In genomic region chr18:77081387-77081773, GRCh38 we compare ENCODE assay signal across 15 cellular contexts. TPM values are rescaled to one million over a fixed set of nuclear protein-coding genes. Genes with fewer than 3 reads are reported as not detected.
A peak's percentile ranks its signal among the peaks of the same experiment; 100 is the strongest.
DNase-seq lines count a peak whose midpoint lies in the region; ATAC-seq and TF ChIP-seq lines count a peak whose summit lies in the region.
"Had no signal": no experiment of that assay in that cellular context is flagged by ENCODE, and none has a peak within 500 bp of the region (broad histone marks: within the 10 kb centered on the region; RNA-seq: fewer than 3 reads in every experiment).

No MANE protein-coding gene starts in this region.

- H3K4me3 Mint-ChIP-seq in CD4-positive, alpha-beta T cell: no peak overlapping the region
- H3K4me3 Mint-ChIP-seq in activated B cell treated with CpG ODN at 0.5 μM for 24 hours: peak overlapping the region; percentile 55
- H3K4me3 Mint-ChIP-seq: WTC11 had no signal

- H3K27ac Mint-ChIP-seq in CD4-positive, alpha-beta T cell: peak overlapping the region; percentile 83
- H3K27ac Mint-ChIP-seq in activated B cell treated with CpG ODN at 0.5 μM for 24 hours: peak overlapping the region; percentile 89

- peaks cover 7% of the 10 kb centered on the region; the same call in 1 of the 2 replicates for H3F3A ChIP-seq in PC-9 (ENCODE audit: insufficient read depth, low read depth)

- H3K4me1 ChIP-seq in lower lobe of right lung: peaks cover 85% of the 10 kb centered on the region
- peaks cover 12% of the 10 kb centered on the region for H3K4me1 ChIP-seq in PC-9 (replicated peaks; ENCODE audit: insufficient read depth)

- H3K27me3 ChIP-seq in CD4-positive, alpha-beta T cell (ENCODE audit: control insufficient read depth, insufficient read depth, low read length): no peaks in the 10 kb centered on the region
- H3K27me3 ChIP-seq in lower lobe of right lung (ENCODE audit: low read depth) (no peaks in the 10 kb centered on the region), PC-9 (ENCODE audit: insufficient read depth, low read depth) (no peaks in the 10 kb centered on the region)

- peaks cover 83% of the 10 kb centered on the region for H3K79me2 ChIP-seq in PC-9 (ENCODE audit: low read depth)

- POLR2A ChIA-PET in CD4-positive, alpha-beta T cell (lab: Charles Lee): no interaction called here
- POLR2A ChIA-PET in activated B cell treated with CpG ODN at 0.5 μM for 24 hours (lab: Charles Lee): interaction anchor here (1.6 to 2.3 kb wide), 4 partner anchors 14 to 27 kb away, joined by 6 to 13 read pairs (median 10); no protein-coding TSS in a partner anchor
- POLR2A ChIA-PET in PC-9 (lab: Charles Lee; ENCODE audit: unreplicated experiment): no interaction called here

- intact Hi-C loops in CD4-positive, alpha-beta T cell (cut with DNase I, micrococcal nuclease): no loop called here
- intact Hi-C loops in activated B cell treated with CpG ODN at 0.5 μM for 24 hours (cut with micrococcal nuclease) (no loop called here), lower lobe of right lung (cut with DNase I) (no loop called here), PC-9 (cut with micrococcal nuclease; ENCODE audit: unreplicated experiment) (no loop called here)

- no peaks in the 10 kb centered on the region for H3K9me2 ChIP-seq in PC-9 (ENCODE audit: insufficient read depth)

- H3K4me1 Mint-ChIP-seq in CD4-positive, alpha-beta T cell (ENCODE audit: low read depth): peaks cover 83% of the 10 kb centered on the region
- H3K4me1 Mint-ChIP-seq in activated B cell treated with CpG ODN at 0.5 μM for 24 hours: peaks cover 55% of the 10 kb centered on the region

- no peaks in the 10 kb centered on the region for H3K9me3 Mint-ChIP-seq in CD4-positive, alpha-beta T cell
- H3K9me3 Mint-ChIP-seq in activated B cell treated with CpG ODN at 0.5 μM for 24 hours: no peaks in the 10 kb centered on the region
- H3K9me3 Mint-ChIP-seq: WTC11 had no signal

- H3K4me2 ChIP-seq in PC-9: no peak overlapping the region

- no peak for ATAC-seq in CD4-positive, alpha-beta T cell (ENCODE audit: poor library complexity)
- ATAC-seq in activated B cell treated with CpG ODN at 0.5 μM for 24 hours (ENCODE audit: low read depth): no peak
- ATAC-seq in lower lobe of right lung: peak; percentile 33 to 40
- ATAC-seq: WTC11 had no signal

- CTCF ChIA-PET in CD4-positive, alpha-beta T cell (lab: Charles Lee): interaction anchor here (0.9 kb wide), 1 partner anchor 29 kb away, joined by 3 read pairs; no protein-coding TSS in a partner anchor
- CTCF ChIA-PET in activated B cell treated with CpG ODN at 0.5 μM for 24 hours (lab: Charles Lee) (no interaction called here), PC-9 (lab: Charles Lee) (no interaction called here)

- DNase-seq in CD4-positive, alpha-beta T cell: no peak
- DNase-seq in Jurkat, Clone E6-1 (ENCODE audit: low read depth, low spot score): peak; percentile 67
- DNase-seq in activated B cell treated with CpG ODN at 0.5 μM for 24 hours (no peak), lower lobe of right lung (no peak), DMS79 treated with DMSO at 0.1 percent for 48 hours (lab: John Stamatoyannopoulos, UW) (no peak), NCI-H1105 (lab: John Stamatoyannopoulos, UW) (no peak), superior temporal gyrus (ENCODE audit: extremely low spot score) (no peak), PC-9 (no peak)
- DNase-seq: hypothalamus; KG1; NCI-H69; stimulated activated CD4-positive, alpha-beta T cell treated with anti-CD3 and anti-CD28 coated beads, Interleukin-4, amount 100 ng/mL, for 24 hours had no signal

- BruUV-seq in PC-9 (replicated peaks; lab: Mats Ljungman, UMichigan): no TSS peak

- H3K36me3 Mint-ChIP-seq in CD4-positive, alpha-beta T cell (ENCODE audit: low read depth): peaks cover 66% of the 10 kb centered on the region
- H3K36me3 Mint-ChIP-seq in activated B cell treated with CpG ODN at 0.5 μM for 24 hours (ENCODE audit: low read depth): peaks cover 43% of the 10 kb centered on the region
- H3K36me3 Mint-ChIP-seq: WTC11 had no signal

- H3K27ac ChIP-seq in CD4-positive, alpha-beta T cell (ENCODE audit: low read depth, low read length): no peak overlapping the region
- H3K27ac ChIP-seq in lower lobe of right lung (no peak overlapping the region), PC-9 (no peak overlapping the region)
- H3K27ac ChIP-seq: cardiac muscle cell had no signal

- no peaks in the 10 kb centered on the region for H3K27me3 Mint-ChIP-seq in CD4-positive, alpha-beta T cell
- no peaks in the 10 kb centered on the region for H3K27me3 Mint-ChIP-seq in activated B cell treated with CpG ODN at 0.5 μM for 24 hours

- H3K9me3 ChIP-seq in CD4-positive, alpha-beta T cell (ENCODE audit: control insufficient read depth, low read length): no peaks in the 10 kb centered on the region
- no peaks in the 10 kb centered on the region for H3K9me3 ChIP-seq in lower lobe of right lung
- H3K9me3 ChIP-seq in PC-9 (ENCODE audit: insufficient read depth, low read depth): no peaks in the 10 kb centered on the region

- H3K4me3 ChIP-seq in Jurkat, Clone E6-1 (ENCODE audit: low read length): no peak overlapping the region
- no peak overlapping the region for H3K4me3 ChIP-seq in lower lobe of right lung
- H3K4me3 ChIP-seq in PC-9: no peak overlapping the region
- H3K4me3 ChIP-seq: cardiac muscle cell had no signal

- H4K20me1 ChIP-seq in PC-9 (ENCODE audit: insufficient read depth): peaks cover 3% of the 10 kb centered on the region

- no peak overlapping the region for H2AFZ ChIP-seq in PC-9

- H3K36me3 ChIP-seq in lower lobe of right lung (no peaks in the 10 kb centered on the region), PC-9 (ENCODE audit: low read depth) (peaks cover 17% of the 10 kb centered on the region)
- H3K36me3 ChIP-seq: cardiac muscle cell had no signal

- TF ChIP-seq CTCF in CD4-positive, alpha-beta T cell (IDR thresholded peaks at IDR 0.05): no peak
- no peak for TF ChIP-seq CTCF in activated B cell treated with CpG ODN at 0.5 μM for 24 hours (IDR thresholded peaks at IDR 0.05)
- TF ChIP-seq CTCF in lower lobe of right lung (IDR thresholded peaks at IDR 0.05): no peak
- no peak for TF ChIP-seq CTCF in PC-9 (conservative IDR thresholded peaks at IDR 0.05)

RNA-seq across cellular contexts. Expression of gene MBP, which starts 51.2 kb away (rescaled TPM):
- 10 to 100 TPM; 75.4 to 79.2 TPM for total RNA-seq in CD4-positive, alpha-beta T cell
- 30.6 TPM for polyA plus RNA-seq in Jurkat, Clone E6-1 (2012; ENCODE audit: insufficient read depth, insufficient read length)
- 88.0 and 92.7 TPM in 2 replicates for total RNA-seq in activated B cell treated with CpG ODN at 0.5 μM for 24 hours
- 90.6 TPM for total RNA-seq in lower lobe of right lung
- total RNA-seq in PC-9 (2021): 37.9 and 44.4 TPM in 2 replicates
- total RNA-seq: Daoy had no signal

Comparison
In these comparisons a context has a peak if more than half of its experiments do, and no peak if none do; other contexts are left out.
1. ATAC-seq: peak in lower lobe of right lung (2 of 2); none in CD4-positive, alpha-beta T cell (single experiment) and activated B cell treated with CpG ODN at 0.5 μM for 24 hours (single experiment).